ENCODE assay signal across 1 cellular context in the genomic region with DNA sequence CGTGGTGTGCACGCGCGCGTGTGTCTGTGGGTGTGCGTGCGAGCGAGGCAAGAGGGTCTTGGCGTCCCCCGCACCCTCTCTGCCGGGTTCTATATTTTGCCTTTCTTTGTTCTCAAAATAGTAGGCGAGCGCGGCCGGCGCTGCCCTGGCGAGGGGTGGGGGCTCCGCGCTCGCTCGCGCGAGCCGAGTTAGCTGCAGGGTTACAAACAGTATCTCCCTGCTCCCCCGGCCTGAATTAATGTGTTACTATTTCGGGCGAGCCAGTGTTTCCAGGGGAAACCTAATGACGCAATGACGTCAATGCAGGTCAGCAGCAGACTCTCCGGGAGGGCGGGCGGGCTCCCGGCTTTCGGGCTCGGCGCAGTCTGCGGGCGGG.
TF ChIP-seq lines count a peak whose summit lies in the region.

No MANE protein-coding gene starts in this region.

TF ChIP-seq in HepG2, 621 proteins besides CTCF, POLR2A, EP300 and RAD21 (continued from another document):
- TF ChIP-seq ZNF382 (CRISPR knock-in tag; IDR thresholded peaks at IDR 0.05; ENCODE audit: borderline replicate concordance) (no peak), AGO1 (IDR thresholded peaks at IDR 0.05; ENCODE audit: low read depth, low read length, poor library complexity, severe bottlenecking) (no peak), NR2C2 (CRISPR knock-in tag; IDR thresholded peaks at IDR 0.05; ENCODE audit: borderline replicate concordance) (no peak), RARG (CRISPR knock-in tag; IDR thresholded peaks at IDR 0.05; ENCODE audit: low read depth) (no peak), ZNF619 (CRISPR knock-in tag; IDR thresholded peaks at IDR 0.05) (no peak), POLR2AphosphoS2 (IDR thresholded peaks at IDR 0.05; ENCODE audit: low read depth, low read length) (no peak), ATF3 (CRISPR knock-in tag; IDR thresholded peaks at IDR 0.05) (no peak), BCL6 (CRISPR knock-in tag; IDR thresholded peaks at IDR 0.05) (no peak), ZNF160 (CRISPR knock-in tag; IDR thresholded peaks at IDR 0.05) (no peak), NFYC (CRISPR knock-in tag; IDR thresholded peaks at IDR 0.05) (no peak), GTF2F1 (IDR thresholded peaks at IDR 0.05; ENCODE audit: low read length) (no peak)
- TF ChIP-seq, protein P1, sequence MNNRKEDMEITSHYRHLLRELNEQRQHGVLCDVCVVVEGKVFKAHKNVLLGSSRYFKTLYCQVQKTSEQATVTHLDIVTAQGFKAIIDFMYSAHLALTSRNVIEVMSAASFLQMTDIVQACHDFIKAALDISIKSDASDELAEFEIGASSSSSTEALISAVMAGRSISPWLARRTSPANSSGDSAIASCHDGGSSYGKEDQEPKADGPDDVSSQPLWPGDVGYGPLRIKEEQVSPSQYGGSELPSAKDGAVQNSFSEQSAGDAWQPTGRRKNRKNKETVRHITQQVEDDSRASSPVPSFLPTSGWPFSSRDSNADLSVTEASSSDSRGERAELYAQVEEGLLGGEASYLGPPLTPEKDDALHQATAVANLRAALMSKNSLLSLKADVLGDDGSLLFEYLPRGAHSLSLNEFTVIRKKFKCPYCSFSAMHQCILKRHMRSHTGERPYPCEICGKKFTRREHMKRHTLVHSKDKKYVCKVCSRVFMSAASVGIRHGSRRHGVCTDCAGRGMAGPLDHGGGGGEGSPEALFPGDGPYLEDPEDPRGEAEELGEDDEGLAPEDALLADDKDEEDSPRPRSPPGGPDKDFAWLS (CRISPR knock-in tag; IDR thresholded peaks at IDR 0.05; ENCODE audit: borderline replicate concordance) = no peak
TF ChIP-seq in HepG2: peak in this region for 0.
